8 cellular contexts compared by ENCODE assay signal in the genomic region with DNA sequence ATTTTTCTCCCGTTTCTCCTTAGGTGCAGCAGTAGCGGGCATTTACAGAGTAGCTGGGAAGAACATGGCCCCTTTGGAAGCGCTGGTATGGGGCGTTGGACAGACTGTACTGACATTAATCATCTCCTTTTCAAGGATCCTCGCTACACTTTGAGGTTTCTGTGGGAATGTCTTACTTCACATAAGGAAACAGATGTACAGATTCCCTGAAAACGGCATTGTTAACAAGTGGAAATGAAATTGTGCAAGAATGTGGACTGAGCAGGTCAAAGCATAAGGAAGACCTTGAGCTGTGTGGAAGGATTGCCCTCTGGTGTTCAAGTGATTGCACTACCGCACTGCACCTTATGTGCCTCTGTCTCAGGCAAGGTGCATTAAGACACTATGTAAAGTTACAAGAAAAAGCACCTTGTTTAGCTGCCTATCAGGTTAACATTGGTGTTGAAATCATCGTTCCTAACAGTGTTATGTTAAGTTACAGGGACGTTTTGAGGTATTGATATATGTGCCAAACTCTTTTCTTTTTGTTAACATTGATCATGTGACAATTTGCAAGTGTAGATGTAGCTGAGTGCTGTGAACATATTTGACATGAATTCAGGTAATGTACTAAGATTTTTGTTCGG. TPM values are rescaled to one million over a fixed set of nuclear protein-coding genes. Genes with fewer than 3 reads are reported as not detected.
A peak's percentile ranks its signal among the peaks of the same experiment; 100 is the strongest.
DNase-seq lines count a peak whose midpoint lies in the region; ATAC-seq and TF ChIP-seq lines count a peak whose summit lies in the region.

No MANE protein-coding gene starts in this region.

- no peaks in the 10 kb centered on the region for H3K36me3 ChIP-seq in OCI-LY7 (ENCODE audit: insufficient read depth, low read length)
- no peaks in the 10 kb centered on the region for H3K36me3 ChIP-seq in uterus

- no peaks in the 10 kb centered on the region for H3K27me3 Mint-ChIP-seq in activated T-cell treated with anti-CD3 and anti-CD28 coated beads, Interleukin-2, amount 50 U/mL, for 4 hours (ENCODE audit: low read depth)

- H3K4me2 ChIP-seq in OCI-LY7 (ENCODE audit: low read length): no peak overlapping the region

- H3K4me3 ChIP-seq in OCI-LY7 (ENCODE audit: low read depth, low read length, poor library complexity, severe bottlenecking) (no peak overlapping the region), uterus (no peak overlapping the region)

- no peaks in the 10 kb centered on the region for H3K27me3 ChIP-seq in uterus

- H3K4me1 ChIP-seq in OCI-LY7 (ENCODE audit: insufficient read depth, low read length, poor library complexity, severe bottlenecking): no peaks in the 10 kb centered on the region
- no peaks in the 10 kb centered on the region for H3K4me1 ChIP-seq in uterus

- no peaks in the 10 kb centered on the region for H3K9me3 ChIP-seq in OCI-LY7 (ENCODE audit: low read length)
- H3K9me3 ChIP-seq in uterus: no peaks in the 10 kb centered on the region

- POLR2A ChIA-PET in OCI-LY7 (lab: Charles Lee): interaction anchor here (0.6 to 1.2 kb wide), 3 partner anchors 9 to 1111 kb away, joined by 4 read pairs; no protein-coding TSS in a partner anchor

- CTCF ChIA-PET in OCI-LY7 (lab: Charles Lee; ENCODE audit: unreplicated experiment): interaction anchor here (0.6 to 1.8 kb wide), 3 partner anchors 9 to 79 kb away, joined by 3 to 4 read pairs (median 3); no protein-coding TSS in a partner anchor

- no peak overlapping the region for H3K4me3 Mint-ChIP-seq in activated T-cell treated with anti-CD3 and anti-CD28 coated beads, Interleukin-2, amount 50 U/mL, for 4 hours

- no TSS peak for BruUV-seq in OCI-LY7 (replicated peaks; lab: Mats Ljungman, UMichigan)

- H3K4me1 Mint-ChIP-seq in activated T-cell treated with anti-CD3 and anti-CD28 coated beads, Interleukin-2, amount 50 U/mL, for 4 hours (ENCODE audit: low read depth): no peaks in the 10 kb centered on the region

- H3K9me2 ChIP-seq in OCI-LY7 (ENCODE audit: insufficient read depth, low read length): no peaks in the 10 kb centered on the region

- intact Hi-C loops in OCI-LY7 (cut with micrococcal nuclease; ENCODE audit: unreplicated experiment): loop anchor here (1.0 to 10.0 kb wide), 4 partner anchors 79 to 621 kb away; no protein-coding TSS in a partner anchor
- intact Hi-C loops in uterus (cut with DNase I; ENCODE audit: low total_unique reads): no loop called here

- no peaks in the 10 kb centered on the region for H4K20me1 ChIP-seq in OCI-LY7 (ENCODE audit: insufficient read depth, low read length)

- no peak overlapping the region for H2AFZ ChIP-seq in OCI-LY7 (ENCODE audit: low read length)

- no peaks in the 10 kb centered on the region for H3K79me2 ChIP-seq in OCI-LY7 (ENCODE audit: insufficient read depth, low read depth, low read length)

- no peaks in the 10 kb centered on the region for H3K9me3 Mint-ChIP-seq in activated T-cell treated with anti-CD3 and anti-CD28 coated beads, Interleukin-2, amount 50 U/mL, for 4 hours

- TF ChIP-seq POLR2A in uterus (IDR thresholded peaks at IDR 0.05): no peak

- peak; percentile 74 for DNase-seq in EL
- DNase-seq in HPDE6-E6E7 (ENCODE audit: extremely low spot score): peak; percentile 58
- DNase-seq in OCI-LY7 (ENCODE audit: low spot score): peak; percentile 72
- DNase-seq in activated T-cell treated with anti-CD3 and anti-CD28 coated beads, Interleukin-2, amount 50 U/mL, for 4 hours: peak; percentile 22
- DNase-seq in fibroblast of the conjunctiva (ENCODE audit: low read depth): peak; percentile 67
- DNase-seq in non-pigmented ciliary epithelial cell (ENCODE audit: low read depth): peak; percentile 68
- DNase-seq in uterus: peak; percentile 35 to 51

- H3K27ac ChIP-seq in OCI-LY7 (ENCODE audit: low read depth, low read length, poor library complexity, severe bottlenecking): no peak overlapping the region
- H3K27ac ChIP-seq in uterus: no peak overlapping the region

- ATAC-seq in GM21390 (IDR thresholded peaks at IDR 0.05; ENCODE audit: unreplicated experiment): peak; percentile 99
- peak; percentile 90 to 91 for ATAC-seq in activated T-cell treated with anti-CD3 and anti-CD28 coated beads, Interleukin-2, amount 50 U/mL, for 4 hours

- no peaks in the 10 kb centered on the region for H3K36me3 Mint-ChIP-seq in activated T-cell treated with anti-CD3 and anti-CD28 coated beads, Interleukin-2, amount 50 U/mL, for 4 hours (ENCODE audit: insufficient read depth)

- peak; percentile 95 for TF ChIP-seq CTCF in OCI-LY7 (conservative IDR thresholded peaks at IDR 0.05; ENCODE audit: low read length)
- TF ChIP-seq CTCF in uterus (IDR thresholded peaks at IDR 0.05): peak; percentile 69 to 85 (median 74)

RNA-seq across cellular contexts. Expression of a gene that starts 38.0 kb away (rescaled TPM):
- total RNA-seq in OCI-LY7 (2014; rRNA removed; shearing (Covaris generic)): 3.4 and 4.1 TPM in 2 replicates
- total RNA-seq in OCI-LY7 (2022) (5.1 and 5.6 TPM in 2 replicates), uterus (10 to 100 TPM in 3 of 4 donors, 1 to 10 TPM in 1; 2.0 to 15.3 (median 10.8) TPM)
- 1 to 10 TPM; 1.1 to 1.6 (median 1.2) TPM for total RNA-seq in activated T-cell treated with anti-CD3 and anti-CD28 coated beads, Interleukin-2, amount 50 U/mL, for 4 hours

Comparison
In these comparisons a context has a peak if more than half of its experiments do, and no peak if none do; other contexts are left out.
1. DNase-seq: peak in every context shown above with its lines; median percentile 74 in EL; 72 in OCI-LY7; 68 in non-pigmented ciliary epithelial cell; 67 in fibroblast of the conjunctiva; 58 in HPDE6-E6E7; 43 in uterus; 22 in activated T-cell treated with anti-CD3 and anti-CD28 coated beads, Interleukin-2, amount 50 U/mL, for 4 hours.